In genomic region chr18:58896268-58896667, GRCh38 we compare ENCODE assay signal across 9 cellular contexts. TPM values are rescaled to one million over a fixed set of nuclear protein-coding genes. Genes with fewer than 3 reads are reported as not detected.
DNase-seq lines count a peak whose midpoint lies in the region; ATAC-seq and TF ChIP-seq lines count a peak whose summit lies in the region.
"Had no signal": no experiment of that assay in that cellular context is flagged by ENCODE, and none has a peak within 500 bp of the region (broad histone marks: within the 10 kb centered on the region; RNA-seq: fewer than 3 reads in every experiment).

No MANE protein-coding gene starts in this region.

- DNase-seq in MM.1S (no peak), nephron progenitor cell (no peak), mammary epithelial cell (no peak), SK-N-DZ (ENCODE audit: low spot score) (no peak), NCI-H446 (lab: John Stamatoyannopoulos, UW) (no peak)
- DNase-seq in activated effector memory CD4-positive, alpha-beta T cell treated with anti-CD3 and anti-CD28 coated beads, Interleukin-2, amount 50 U/mL, for 16 hours = no peak
- DNase-seq: NCI-H226 had no signal

- H3K9ac ChIP-seq in MM.1S (ENCODE audit: low read length) (no peak overlapping the region), mammary epithelial cell (ENCODE audit: insufficient read depth, low read length) (no peak overlapping the region)

- in situ Hi-C loops in mammary epithelial cell (cut with MboI; ENCODE audit: low sequenced_read_pairs in 2 of 2) = no loop called here

- peaks cover 69% of the 10 kb centered on the region for H3K4me1 Mint-ChIP-seq in nephron progenitor cell

- dilution Hi-C loops in mammary epithelial cell (cut with HindIII; ENCODE audit: low sequenced_read_pairs) = loop anchor here (5.0 kb wide), 1 partner anchor 176 kb away; no protein-coding TSS in a partner anchor

- CTCF ChIA-PET in mammary epithelial cell (lab: Charles Lee; ENCODE audit: low non-redundant PET) = no interaction called here

- peak overlapping the region; percentile 70 for H3K27ac Mint-ChIP-seq in nephron progenitor cell

- peak; percentile 93 for ATAC-seq in GM18517 (IDR thresholded peaks at IDR 0.05; ENCODE audit: unreplicated experiment)
- ATAC-seq in GM21786 (IDR thresholded peaks at IDR 0.05; ENCODE audit: unreplicated experiment) = peak; percentile 83

- H3K36me3 ChIP-seq in MM.1S (replicated peaks; ENCODE audit: insufficient read depth, low read length) = no peaks in the 10 kb centered on the region
- H3K36me3 ChIP-seq in mammary epithelial cell (ENCODE audit: insufficient read depth, low read length) = no peaks in the 10 kb centered on the region

- H3K9me3 ChIP-seq in MM.1S (replicated peaks; ENCODE audit: insufficient read depth, low read length) = no peaks in the 10 kb centered on the region
- H3K9me3 ChIP-seq in mammary epithelial cell (replicated peaks; ENCODE audit: insufficient read depth, low read length) = no peaks in the 10 kb centered on the region

- H3K79me2 ChIP-seq in MM.1S (ENCODE audit: low read length) (no peaks in the 10 kb centered on the region), mammary epithelial cell (ENCODE audit: insufficient read depth, low read length) (peaks cover 63% of the 10 kb centered on the region)

- no peaks in the 10 kb centered on the region for H3F3A ChIP-seq in MM.1S (ENCODE audit: insufficient read depth, low read length)

- no peak for TF ChIP-seq CTCF in MM.1S (IDR thresholded peaks at IDR 0.05; ENCODE audit: low read length)
- no peak for TF ChIP-seq CTCF in nephron progenitor cell (IDR thresholded peaks at IDR 0.05)
- TF ChIP-seq CTCF in mammary epithelial cell (conservative IDR thresholded peaks at IDR 0.05 in 1 of 2, IDR thresholded peaks at IDR 0.05 in 1 of 2; ENCODE audit: extremely low read depth in 1 of 2, insufficient read depth in 1 of 2, low read depth in 1 of 2, low read length in 2 of 2) = no peak

- no peaks in the 10 kb centered on the region for H3K9me2 ChIP-seq in MM.1S (replicated peaks; ENCODE audit: insufficient read depth, low read length)

- intact Hi-C loops in mammary epithelial cell (cut with micrococcal nuclease) = loop anchor here (5.0 to 10.0 kb wide), 2 partner anchors 111 to 161 kb away; no protein-coding TSS in a partner anchor

- peaks cover 60% of the 10 kb centered on the region for H3K36me3 Mint-ChIP-seq in nephron progenitor cell (ENCODE audit: low read depth)

- no peaks in the 10 kb centered on the region for H4K20me1 ChIP-seq in MM.1S (ENCODE audit: insufficient read depth, low read length)
- H4K20me1 ChIP-seq in mammary epithelial cell (ENCODE audit: insufficient read depth, low read length) = no peaks in the 10 kb centered on the region

- 83% methylated on average over 2 of the region's 2 CpGs for WGBS in mammary epithelial cell (ENCODE audit: low coverage, missing lambda C conversion rate)

- H3K4me1 ChIP-seq in MM.1S (ENCODE audit: low read length) = peaks cover 7% of the 10 kb centered on the region
- H3K4me1 ChIP-seq in mammary epithelial cell (ENCODE audit: insufficient read depth, low read length) = peaks cover 10% of the 10 kb centered on the region

- H3K27me3 ChIP-seq in MM.1S (replicated peaks; ENCODE audit: insufficient read depth, low read length) = no peaks in the 10 kb centered on the region
- H3K27me3 ChIP-seq in mammary epithelial cell (ENCODE audit: insufficient read depth, low read length) = no peaks in the 10 kb centered on the region

- H3K4me2 ChIP-seq in MM.1S (ENCODE audit: low read depth, low read length) = no peak overlapping the region
- no peak overlapping the region for H3K4me2 ChIP-seq in mammary epithelial cell (ENCODE audit: insufficient read depth, low read depth, low read length)

- no peak overlapping the region for H3K4me3 Mint-ChIP-seq in nephron progenitor cell

- no peak overlapping the region for H3K27ac ChIP-seq in MM.1S (ENCODE audit: low read length)
- H3K27ac ChIP-seq in mammary epithelial cell (ENCODE audit: insufficient read depth, low read depth, low read length) = no peak overlapping the region

- H3K4me3 ChIP-seq in MM.1S (ENCODE audit: low read length) (no peak overlapping the region), mammary epithelial cell (replicated peaks in 1 of 3; ENCODE audit: insufficient read depth in 1 of 3, low read depth in 2 of 3, low read length in 3 of 3) (no peak overlapping the region)

- H3K27me3 Mint-ChIP-seq in nephron progenitor cell (ENCODE audit: low read depth, poor library complexity) = no peaks in the 10 kb centered on the region

- no peaks in the 10 kb centered on the region for H3K9me3 Mint-ChIP-seq in nephron progenitor cell

- BruUV-seq in mammary epithelial cell (replicated peaks; lab: Mats Ljungman, UMichigan) = no TSS peak

- H2AFZ ChIP-seq in MM.1S (ENCODE audit: low read length) (0 out of 2 replicates have a peak overlapping the region, but pooled peaks have one; percentile 12), mammary epithelial cell (ENCODE audit: low read depth, low read length) (no peak overlapping the region)

RNA-seq across cellular contexts. Expression of gene ZNF532, which starts 31.6 kb away (rescaled TPM):
- total RNA-seq in mammary epithelial cell = 10 to 100 TPM; 62.2 to 68.7 TPM
- 38.4 TPM for polyA plus RNA-seq in mammary epithelial cell
- 139 TPM for polyA minus RNA-seq in mammary epithelial cell
- 42.6 and 65.6 TPM in 2 replicates for polyA plus RNA-seq in SK-N-DZ (2014; cell fraction: cytosol; rRNA removed)
- polyA plus RNA-seq in SK-N-DZ (2014; cell fraction: nucleus; rRNA removed) = 43.0 and 70.1 TPM in 2 replicates
